16 cellular contexts compared by ENCODE assay signal in genomic region chr10:14547826-14548225, GRCh38.
A peak's percentile ranks its signal among the peaks of the same experiment; 100 is the strongest.
DNase-seq lines count a peak whose midpoint lies in the region; ATAC-seq and TF ChIP-seq lines count a peak whose summit lies in the region.
"Had no signal": no experiment of that assay in that cellular context is flagged by ENCODE, and none has a peak within 500 bp of the region (broad histone marks: within the 10 kb centered on the region; RNA-seq: fewer than 3 reads in every experiment).

No MANE protein-coding gene starts in this region.

- peaks cover 94% of the 10 kb centered on the region for H3K4me1 Mint-ChIP-seq in stimulated activated memory B cell treated with anti-CD40 and anti-IgM and Interleukin-4, amounts not matched to agents 10 μg/mL and 1 μg/mL and 100 μg/mL, for 72 hours

- H3K27me3 ChIP-seq in heart left ventricle = no peaks in the 10 kb centered on the region
- no peaks in the 10 kb centered on the region for H3K27me3 ChIP-seq in MG63
- H3K27me3 ChIP-seq: adrenal gland, tibial nerve had no signal

- peaks cover 0 to 63% (median 2%) of the 10 kb centered on the region in 12 donors for H3K4me1 ChIP-seq in heart left ventricle

- intact Hi-C loops in heart left ventricle (cut with DNase I) = no loop called here

- no peak for TF ChIP-seq POLR2A in heart left ventricle (IDR thresholded peaks at IDR 0.05)

- H3K4me3 ChIP-seq in fibroblast of the aortic adventitia (ENCODE audit: low read depth, low read length) (no peak overlapping the region), heart left ventricle (no peak overlapping the region), MG63 (no peak overlapping the region)
- H3K4me3 ChIP-seq: adrenal gland, tibial nerve had no signal

- H3K4me3 Mint-ChIP-seq in stimulated activated memory B cell treated with anti-CD40 and anti-IgM and Interleukin-4, amounts not matched to agents 10 μg/mL and 1 μg/mL and 100 μg/mL, for 72 hours = no peak overlapping the region

- TF ChIP-seq CTCF in fibroblast of the aortic adventitia (IDR thresholded peaks at IDR 0.05; ENCODE audit: insufficient read depth, low read length) (peak; percentile 18), heart left ventricle (IDR thresholded peaks at IDR 0.05) (no peak)

- H3K9me3 ChIP-seq in heart left ventricle = no peaks in the 10 kb centered on the region
- no peaks in the 10 kb centered on the region for H3K9me3 ChIP-seq in MG63
- H3K9me3 ChIP-seq: adrenal gland, tibial nerve had no signal

- no peak overlapping the region for H3K27ac ChIP-seq in heart left ventricle
- H3K27ac ChIP-seq: adrenal gland, C4-2B, tibial nerve had no signal

- H3K27ac Mint-ChIP-seq in stimulated activated memory B cell treated with anti-CD40 and anti-IgM and Interleukin-4, amounts not matched to agents 10 μg/mL and 1 μg/mL and 100 μg/mL, for 72 hours = peak overlapping the region; percentile 68

- peaks cover 0 to 4% (median 0%) of the 10 kb centered on the region in 9 donors for H3K36me3 ChIP-seq in heart left ventricle
- H3K36me3 ChIP-seq in MG63 = peaks cover 29% of the 10 kb centered on the region
- H3K36me3 ChIP-seq: adrenal gland, tibial nerve had no signal

- no peak for ATAC-seq in stimulated activated memory B cell treated with anti-CD40 and anti-IgM and Interleukin-4, amounts not matched to agents 10 μg/mL and 1 μg/mL and 100 μg/mL, for 72 hours
- no peak for ATAC-seq in heart left ventricle

- H3K9me3 Mint-ChIP-seq in stimulated activated memory B cell treated with anti-CD40 and anti-IgM and Interleukin-4, amounts not matched to agents 10 μg/mL and 1 μg/mL and 100 μg/mL, for 72 hours = no peaks in the 10 kb centered on the region

- peaks cover 33% of the 10 kb centered on the region for H3K36me3 Mint-ChIP-seq in stimulated activated memory B cell treated with anti-CD40 and anti-IgM and Interleukin-4, amounts not matched to agents 10 μg/mL and 1 μg/mL and 100 μg/mL, for 72 hours

- 91 to 97% (median 92%) methylated on average over 10 of the region's 10 CpGs for WGBS in heart left ventricle, 4 donors

- no peaks in the 10 kb centered on the region for H3K27me3 Mint-ChIP-seq in stimulated activated memory B cell treated with anti-CD40 and anti-IgM and Interleukin-4, amounts not matched to agents 10 μg/mL and 1 μg/mL and 100 μg/mL, for 72 hours

- DNase-seq in activated T-cell treated with anti-CD3 and anti-CD28 coated beads, Interleukin-2, amount 50 U/mL, for 1 hour = peak; percentile 28
- no peak for DNase-seq in activated T-cell treated with anti-CD3 and anti-CD28 coated beads, Interleukin-2, amount 50 U/mL, for 48 hours
- DNase-seq in NCI-H2171 treated with DMSO at 0.1 percent for 48 hours (lab: John Stamatoyannopoulos, UW) (peak; percentile 76), fibroblast of the aortic adventitia (ENCODE audit: low read depth) (no peak), heart left ventricle (no peak), MG63 (no peak), NCI-H146 (lab: John Stamatoyannopoulos, UW) (no peak)
- DNase-seq: activated CD4-positive, alpha-beta T cell treated with anti-CD3 and anti-CD28 coated beads, Interleukin-2, amount 50 U/mL, for 1 hour; adrenal gland; effector memory CD4-positive, alpha-beta T cell; NCI-H2081; Right ventricle myocardium superior; stimulated activated CD4-positive, alpha-beta T cell treated with anti-CD3 and anti-CD28 coated beads, Interleukin-4, amount 100 ng/mL, for 1 hour had no signal

Comparison
In these comparisons a context has a peak if more than half of its experiments do, and no peak if none do; other contexts are left out.
1. DNase-seq: peak in activated T-cell treated with anti-CD3 and anti-CD28 coated beads, Interleukin-2, amount 50 U/mL, for 1 hour (single experiment) and NCI-H2171 treated with DMSO at 0.1 percent for 48 hours (single experiment); none in activated T-cell treated with anti-CD3 and anti-CD28 coated beads, Interleukin-2, amount 50 U/mL, for 48 hours (0 of 2), fibroblast of the aortic adventitia (single experiment), heart left ventricle (0 of 5), MG63 (single experiment) and NCI-H146 (single experiment).